In the genomic region with DNA sequence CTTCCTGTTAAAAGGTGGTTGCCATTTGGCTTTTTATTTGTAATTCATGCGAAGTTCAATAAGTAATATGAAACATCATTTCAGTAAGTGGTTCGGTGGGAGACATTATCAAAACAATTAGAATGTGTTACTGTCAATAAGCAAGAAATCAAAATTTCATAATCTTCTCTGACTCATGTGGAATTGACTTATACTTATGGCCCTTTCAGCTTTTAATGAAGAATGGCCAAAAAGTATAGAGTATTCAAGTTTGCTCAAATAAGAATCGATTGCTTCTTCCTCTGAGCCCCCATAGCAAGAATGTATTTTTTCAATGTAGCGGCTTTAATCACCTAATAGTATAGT, we compare ENCODE assay signal across 14 cellular contexts.
DNase-seq lines count a peak whose midpoint lies in the region; ATAC-seq and TF ChIP-seq lines count a peak whose summit lies in the region.
"Had no signal": no experiment of that assay in that cellular context is flagged by ENCODE, and none has a peak within 500 bp of the region (broad histone marks: within the 10 kb centered on the region; RNA-seq: fewer than 3 reads in every experiment).

No MANE protein-coding gene starts in this region.

- H3F3A ChIP-seq in PC-9 (ENCODE audit: insufficient read depth, low read depth) = peaks cover 41% of the 10 kb centered on the region

- no peak for ATAC-seq in WTC11

- no peaks in the 10 kb centered on the region for H4K20me1 ChIP-seq in PC-9 (ENCODE audit: insufficient read depth)
- H4K20me1 ChIP-seq: BLaER1 had no signal

- H3K4me1 ChIP-seq in PC-9 (replicated peaks; ENCODE audit: insufficient read depth) = peaks cover 49% of the 10 kb centered on the region
- H3K4me1 ChIP-seq in liver (ENCODE audit: control insufficient read depth in 4 of 4, insufficient read depth in 4 of 4, low read length in 3 of 4) = peaks cover 5 to 11% (median 6%) of the 10 kb centered on the region in 4 donors
- peaks cover 12% of the 10 kb centered on the region for H3K4me1 ChIP-seq in stomach smooth muscle (ENCODE audit: control insufficient read depth, insufficient read depth, low read length)
- H3K4me1 ChIP-seq: BLaER1 had no signal

- CTCF ChIA-PET in PC-9 (lab: Charles Lee) = no interaction called here
- CTCF ChIA-PET in WTC11 (lab: Charles Lee) = no interaction called here

- no peaks in the 10 kb centered on the region for H3K9me2 ChIP-seq in PC-9 (ENCODE audit: insufficient read depth)

- peak overlapping the region in 1 of 5 experiments; percentile 28 for H3K4me3 Mint-ChIP-seq in brain
- no peak overlapping the region for H3K4me3 Mint-ChIP-seq in WTC11

- H3K36me3 ChIP-seq in PC-9 (ENCODE audit: low read depth) = no peaks in the 10 kb centered on the region
- H3K36me3 ChIP-seq in liver (ENCODE audit: control insufficient read depth in 4 of 4, insufficient read depth in 3 of 4, low read depth in 1 of 4, low read length in 3 of 4) = no peaks in the 10 kb centered on the region
- H3K36me3 ChIP-seq in stomach smooth muscle (ENCODE audit: control insufficient read depth in 2 of 2, insufficient read depth in 2 of 2, low read length in 2 of 2) = no peaks in the 10 kb centered on the region
- H3K36me3 ChIP-seq: BLaER1, HAP-1 had no signal

- H3K9me3 Mint-ChIP-seq in brain = no peaks in the 10 kb centered on the region
- no peaks in the 10 kb centered on the region for H3K9me3 Mint-ChIP-seq in WTC11

- H3K4me2 ChIP-seq in PC-9 = peak overlapping the region; percentile 56
- H3K4me2 ChIP-seq: BLaER1, KMS-11 had no signal

- no peak overlapping the region for H2AFZ ChIP-seq in PC-9

- TF ChIP-seq CTCF in PC-9 (conservative IDR thresholded peaks at IDR 0.05) (no peak), brain (conservative IDR thresholded peaks at IDR 0.05) (no peak), liver (IDR thresholded peaks at IDR 0.05; ENCODE audit: low read depth, low read length, missing input control) (no peak), WTC11 (IDR thresholded peaks at IDR 0.05) (no peak)

- H3K9ac ChIP-seq in liver (ENCODE audit: low read depth in 1 of 2, low read length in 2 of 2) (no peak overlapping the region), stomach smooth muscle (ENCODE audit: low read length in 2 of 2) (no peak overlapping the region)
- H3K9ac ChIP-seq: BLaER1, KMS-11 had no signal

- intact Hi-C loops in PC-9 (cut with micrococcal nuclease; ENCODE audit: unreplicated experiment) = loop anchor here (2.0 kb wide), 1 partner anchor 30 kb away; no protein-coding TSS in a partner anchor

- H3K27me3 ChIP-seq in PC-9 (ENCODE audit: insufficient read depth, low read depth) = no peaks in the 10 kb centered on the region
- no peaks in the 10 kb centered on the region for H3K27me3 ChIP-seq in liver (ENCODE audit: control insufficient read depth in 4 of 4, insufficient read depth in 4 of 4, low read length in 3 of 4)
- no peaks in the 10 kb centered on the region for H3K27me3 ChIP-seq in stomach smooth muscle (ENCODE audit: control insufficient read depth in 1 of 2, insufficient read depth in 2 of 2, low read length in 2 of 2)
- H3K27me3 ChIP-seq: BLaER1 had no signal

- H3K27ac Mint-ChIP-seq in brain (peak overlapping the region in 3 of 5 experiments; percentile 3 to 88 (median 58)), WTC11 (no peak overlapping the region)

- POLR2A ChIA-PET in PC-9 (lab: Charles Lee; ENCODE audit: unreplicated experiment) = no interaction called here
- POLR2A ChIA-PET in WTC11 (lab: Charles Lee) = no interaction called here

- H3K27ac ChIP-seq in PC-9 (peak overlapping the region; percentile 83), liver (ENCODE audit: low read depth in 1 of 2, low read length in 2 of 2) (peak overlapping the region; percentile 53 to 87), stomach smooth muscle (ENCODE audit: low read length) (peak overlapping the region; percentile 62)
- H3K27ac ChIP-seq: BLaER1, KMS-11 had no signal

- H3K9me3 ChIP-seq in PC-9 (ENCODE audit: insufficient read depth, low read depth) (no peaks in the 10 kb centered on the region), liver (ENCODE audit: control insufficient read depth in 4 of 4, low read length in 3 of 4) (no peaks in the 10 kb centered on the region), stomach smooth muscle (ENCODE audit: control insufficient read depth in 2 of 2, low read length in 2 of 2) (no peaks in the 10 kb centered on the region)
- H3K9me3 ChIP-seq: BLaER1, HAP-1 had no signal

- no peak overlapping the region; the same call in 1 of the 2 replicates for H3K4me3 ChIP-seq in PC-9
- no peak overlapping the region for H3K4me3 ChIP-seq in liver (ENCODE audit: low read depth in 1 of 3, low read length in 3 of 3)
- H3K4me3 ChIP-seq in stomach smooth muscle (ENCODE audit: low read length in 2 of 2) = no peak overlapping the region
- H3K4me3 ChIP-seq: BLaER1, HAP-1 had no signal

- DNase-seq in PC-9 (no peak), WTC11 (ENCODE audit: low spot score) (no peak), foreskin melanocyte (no peak), germinal center (ENCODE audit: low spot score) (no peak), NCI-H2107 treated with DMSO at 0.1 percent for 48 hours (lab: John Stamatoyannopoulos, UW; ENCODE audit: unreplicated experiment) (no peak)
- DNase-seq: activated CD8-positive, alpha-beta memory T cell treated with anti-CD3 and anti-CD28 coated beads for 24 hours; NCI-H1930; small intestine had no signal

- no peaks in the 10 kb centered on the region for H3K79me2 ChIP-seq in PC-9 (ENCODE audit: low read depth)

- peaks cover 7% of the 10 kb centered on the region for H3K36me3 Mint-ChIP-seq in brain
- H3K36me3 Mint-ChIP-seq in WTC11 = no peaks in the 10 kb centered on the region

- WGBS in liver = 59% methylated on average over 4 of the region's 4 CpGs

- no peak for TF ChIP-seq RAD21 in liver (IDR thresholded peaks at IDR 0.05)

- H3K4me1 Mint-ChIP-seq in brain = peaks cover 47% of the 10 kb centered on the region
- H3K4me1 Mint-ChIP-seq in WTC11 = peaks cover 27% of the 10 kb centered on the region

- BruUV-seq in PC-9 (replicated peaks; lab: Mats Ljungman, UMichigan) = no TSS peak

- H3K27me3 Mint-ChIP-seq in brain (peaks cover 3% of the 10 kb centered on the region), WTC11 (ENCODE audit: low read depth) (no peaks in the 10 kb centered on the region)

TF ChIP-seq in liver, 16 proteins besides CTCF, POLR2A, EP300 and RAD21 (continues in another document):
- TF ChIP-seq NR2F2 (IDR thresholded peaks at IDR 0.05) (no peak), RXRA (IDR thresholded peaks at IDR 0.05) (no peak), YY1 (IDR thresholded peaks at IDR 0.05) (no peak), TAF1 (conservative IDR thresholded peaks at IDR 0.05) (no peak), FOXA1 (IDR thresholded peaks at IDR 0.05) (no peak), GABPA (IDR thresholded peaks at IDR 0.05 in 1 of 2, conservative IDR thresholded peaks at IDR 0.05 in 1 of 2) (no peak), FOXA2 (IDR thresholded peaks at IDR 0.05) (no peak), EGR1 (IDR thresholded peaks at IDR 0.05; ENCODE audit: low read depth in 2 of 2) (no peak), HNF4A (conservative IDR thresholded peaks at IDR 0.05) (no peak), SP1 (IDR thresholded peaks at IDR 0.05) (no peak), JUND (IDR thresholded peaks at IDR 0.05) (no peak)

TF ChIP-seq in WTC11, 78 proteins besides CTCF, POLR2A, EP300 and RAD21 (continues in another document):
- TF ChIP-seq, protein P1, sequence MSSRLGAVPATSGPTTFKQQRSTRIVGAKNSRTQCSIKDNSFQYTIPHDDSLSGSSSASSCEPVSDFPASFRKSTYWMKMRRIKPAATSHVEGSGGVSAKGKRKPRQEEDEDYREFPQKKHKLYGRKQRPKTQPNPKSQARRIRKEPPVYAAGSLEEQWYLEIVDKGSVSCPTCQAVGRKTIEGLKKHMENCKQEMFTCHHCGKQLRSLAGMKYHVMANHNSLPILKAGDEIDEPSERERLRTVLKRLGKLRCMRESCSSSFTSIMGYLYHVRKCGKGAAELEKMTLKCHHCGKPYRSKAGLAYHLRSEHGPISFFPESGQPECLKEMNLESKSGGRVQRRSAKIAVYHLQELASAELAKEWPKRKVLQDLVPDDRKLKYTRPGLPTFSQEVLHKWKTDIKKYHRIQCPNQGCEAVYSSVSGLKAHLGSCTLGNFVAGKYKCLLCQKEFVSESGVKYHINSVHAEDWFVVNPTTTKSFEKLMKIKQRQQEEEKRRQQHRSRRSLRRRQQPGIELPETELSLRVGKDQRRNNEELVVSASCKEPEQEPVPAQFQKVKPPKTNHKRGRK (CRISPR knock-in tag; IDR thresholded peaks at IDR 0.05; ENCODE audit: borderline replicate concordance) = no peak
- no peak for TF ChIP-seq ERG (CRISPR knock-in tag; IDR thresholded peaks at IDR 0.05)
- no peak for TF ChIP-seq SOX15 (CRISPR knock-in tag; IDR thresholded peaks at IDR 0.05)
- TF ChIP-seq NR3C1 (CRISPR knock-in tag; conservative IDR thresholded peaks at IDR 0.05; ENCODE audit: low read depth) = no peak
- no peak for TF ChIP-seq RORB (CRISPR knock-in tag; IDR thresholded peaks at IDR 0.05)
- no peak for TF ChIP-seq JAZF1 (CRISPR knock-in tag; IDR thresholded peaks at IDR 0.05)
- TF ChIP-seq FOXP4 (CRISPR knock-in tag; IDR thresholded peaks at IDR 0.05) = no peak
- no peak for TF ChIP-seq ZNF423 (CRISPR knock-in tag; IDR thresholded peaks at IDR 0.05)
- no peak for TF ChIP-seq FOXK1 (CRISPR knock-in tag; IDR thresholded peaks at IDR 0.05)
